Comparison of ENCODE assay signal across 9 cellular contexts in genomic region chr9:72149231-72149975, GRCh38. TPM values are rescaled to one million over a fixed set of nuclear protein-coding genes. Genes with fewer than 3 reads are reported as not detected.
A peak's percentile ranks its signal among the peaks of the same experiment; 100 is the strongest.
DNase-seq lines count a peak whose midpoint lies in the region; ATAC-seq, FAIRE-seq and TF ChIP-seq lines count a peak whose summit lies in the region.
"Had no signal": no experiment of that assay in that cellular context is flagged by ENCODE, and none has a peak within 500 bp of the region (broad histone marks: within the 10 kb centered on the region; RNA-seq: fewer than 3 reads in every experiment).

GDA (plus strand) TSS chr9:72149440; CDS start chr9:72149560, 120 bp downstream.

- peaks cover 27% of the 10 kb centered on the region for H3K27me3 ChIP-seq in GM23248 (replicated peaks; ENCODE audit: insufficient read depth)
- H3K27me3 ChIP-seq in HepG2 (ENCODE audit: control insufficient read depth in 1 of 2, insufficient read depth in 2 of 2, low read length in 2 of 2), result peaks cover 1 to 26% of the 10 kb centered on the region in 2 experiments; a peak in 3 of 5 replicates

- WGBS in A549 (ENCODE audit: missing lambda C conversion rate), result 2% methylated on average over 61 of the region's 70 CpGs
- 3 to 4% methylated on average over 63 to 64 of the region's 70 CpGs for WGBS in GM23248 (ENCODE audit: low coverage in 1 of 2, low lambda C conversion rate in 2 of 2, missing lambda C conversion rate in 2 of 2), 2 experiments
- 5% methylated on average over 25 of the region's 70 CpGs for WGBS in HepG2 (ENCODE audit: low lambda C conversion rate)

- H3K4me3 ChIP-seq in A549, result peak within 1 kb of the TSS; percentile 55
- 0 out of 2 replicates have a peak within 1 kb of the TSS, but pooled peaks have one; percentile 26 for H3K4me3 ChIP-seq in GM23248
- peak within 1 kb of the TSS in 2 of 3 experiments; percentile 45 to 70; a peak in 4 of 6 replicates for H3K4me3 ChIP-seq in HepG2 (replicated peaks in 1 of 3; ENCODE audit: insufficient read depth in 1 of 3, low read depth in 2 of 3, low read length in 3 of 3)

- peak; percentile 70 to 87 for ATAC-seq in A549
- ATAC-seq in HepG2, result peak; percentile 86
- no peak for ATAC-seq in GM19467 (IDR thresholded peaks at IDR 0.05; ENCODE audit: unreplicated experiment)
- no peak for ATAC-seq in GM21528 (IDR thresholded peaks at IDR 0.05; ENCODE audit: low FRiP score, unreplicated experiment)
- ATAC-seq in HG03108 (IDR thresholded peaks at IDR 0.05; ENCODE audit: unreplicated experiment), result no peak
- ATAC-seq: naive thymus-derived CD8-positive, alpha-beta T cell had no signal

- H2AFZ ChIP-seq in GM23248 (no peak within 1 kb of the TSS), HepG2 (ENCODE audit: low read length) (no peak within 1 kb of the TSS)

- TF ChIP-seq CTCF in A549 (IDR thresholded peaks at IDR 0.05) (no peak), HepG2 (CRISPR knock-in tag; IDR thresholded peaks at IDR 0.05) (peak; percentile 48)

- H3K9ac ChIP-seq in GM23248 (no peak within 1 kb of the TSS), HepG2 (ENCODE audit: insufficient read depth, low read depth, low read length) (peak within 1 kb of the TSS; percentile 2; the same call in 1 of the 2 replicates)

- H3K79me2 ChIP-seq in GM23248 (ENCODE audit: insufficient read depth) (no peaks in the 10 kb centered on the region), HepG2 (ENCODE audit: insufficient read depth, low read length) (no peaks in the 10 kb centered on the region)

- FAIRE-seq in A549 (lab: Jason Lieb, UNC), result no peak
- no peak for FAIRE-seq in HepG2 (lab: Jason Lieb, UNC)

- CTCF ChIA-PET in A549 (lab: Yijun Ruan, JAX), result no interaction called here
- CTCF ChIA-PET in HepG2 (lab: Yijun Ruan, JAX; ENCODE audit: low intra/inter-chr PET ratio, low total read pairs), result no interaction called here

- in situ Hi-C loops in GM23248 (cut with MboI) (no loop called here), HepG2 (cut with HindIII; ENCODE audit: extremely low pct_ligation_motif_present, low pct_unique_long_range_greater_than_20kb) (loop anchor here (25.0 kb wide), 1 partner anchor 112 kb away; no protein-coding TSS in a partner anchor)

- H3K36me3 ChIP-seq in GM23248 (ENCODE audit: low read depth) (no peaks in the 10 kb centered on the region), HepG2 (replicated peaks in 1 of 2; ENCODE audit: control insufficient read depth in 1 of 2, insufficient read depth in 2 of 2, low read length in 2 of 2) (no peaks in the 10 kb centered on the region)

- no TSS peak for BruUV-seq in HepG2 (replicated peaks; lab: Mats Ljungman, UMichigan)

- H3K27ac ChIP-seq in A549, result no peak within 1 kb of the TSS
- no peak within 1 kb of the TSS for H3K27ac ChIP-seq in GM23248
- H3K27ac ChIP-seq in HepG2 (ENCODE audit: extremely low read length, insufficient read depth, low read length), result no peak within 1 kb of the TSS

- H3K4me1 ChIP-seq in A549 (peaks cover 9% of the 10 kb centered on the region; the same call in 2 of the 3 replicates), GM23248 (ENCODE audit: insufficient read depth) (no peaks in the 10 kb centered on the region), HepG2 (ENCODE audit: insufficient read depth, low read length) (peaks cover 26% of the 10 kb centered on the region)

- TF ChIP-seq EP300 in A549 (IDR thresholded peaks at IDR 0.05) (no peak), HepG2 (IDR thresholded peaks at IDR 0.05; ENCODE audit: low read depth in 2 of 2, low read length in 2 of 2) (no peak), HepG2 (CRISPR knock-in tag; IDR thresholded peaks at IDR 0.05; ENCODE audit: borderline replicate concordance) (no peak)

- no peaks in the 10 kb centered on the region for H3F3A ChIP-seq in GM23248 (ENCODE audit: insufficient read depth)

- H3K4me2 ChIP-seq in A549 (peak within 1 kb of the TSS; percentile 96), GM23248 (ENCODE audit: unreplicated experiment) (no peak within 1 kb of the TSS), HepG2 (ENCODE audit: low read depth, low read length) (peak within 1 kb of the TSS; percentile 71)

- intact Hi-C loops in HepG2 (cut with micrococcal nuclease; ENCODE audit: unreplicated experiment), result no loop called here

- peak; percentile 10; the same call in 1 of the 2 replicates for TF ChIP-seq POLR2A in A549 (IDR thresholded peaks at IDR 0.05; ENCODE audit: low read length)
- TF ChIP-seq POLR2A in HepG2 (IDR thresholded peaks at IDR 0.05; ENCODE audit: insufficient read depth in 1 of 2, low read depth in 2 of 2, low read length in 2 of 2), result no peak

- H3K9me3 ChIP-seq in A549 (no peaks in the 10 kb centered on the region), GM23248 (ENCODE audit: low read depth) (no peaks in the 10 kb centered on the region), HepG2 (ENCODE audit: low read length) (no peaks in the 10 kb centered on the region)

- H4K20me1 ChIP-seq in GM23248 (ENCODE audit: insufficient read depth), result no peaks in the 10 kb centered on the region
- H4K20me1 ChIP-seq in HepG2 (ENCODE audit: insufficient read depth, low read length), result no peaks in the 10 kb centered on the region

- TF ChIP-seq RAD21 in A549 (conservative IDR thresholded peaks at IDR 0.05 in 1 of 2, IDR thresholded peaks at IDR 0.05 in 1 of 2) (no peak), HepG2 (CRISPR knock-in tag; IDR thresholded peaks at IDR 0.05) (peak; percentile 29; the same call in 1 of the 2 replicates)

- DNase-seq in A549 (ENCODE audit: low read depth in 1 of 2, low spot score in 1 of 2) (peak; percentile 40), GM23248 (peak; percentile 10), anterior cingulate cortex (lab: John Stamatoyannopoulos, UW) (peak in 31 of 58 donors; percentile 2 to 69 (median 23)), HepG2 (ENCODE audit: low spot score) (no peak), CD1c-positive myeloid dendritic cell (ENCODE audit: extremely low spot score) (no peak)

- POLR2A ChIA-PET in A549 (lab: Yijun Ruan, JAX) (no interaction called here), HepG2 (lab: Yijun Ruan, JAX) (no interaction called here)

- no peaks in the 10 kb centered on the region for H3K9me2 ChIP-seq in GM23248 (ENCODE audit: insufficient read depth)

TF ChIP-seq in A549, 52 proteins besides CTCF, POLR2A, EP300 and RAD21 (continues in another document):
- peak; percentile 82 for TF ChIP-seq HDAC2 (IDR thresholded peaks at IDR 0.05)
- no peak for TF ChIP-seq SREBF2 (IDR thresholded peaks at IDR 0.05)
- peak; percentile 83; the same call in 1 of the 2 replicates for TF ChIP-seq E2F6 (IDR thresholded peaks at IDR 0.05; ENCODE audit: borderline replicate concordance, low read depth)

TF ChIP-seq in HepG2, 621 proteins besides CTCF, POLR2A, EP300 and RAD21 (continues in another document):
- TF ChIP-seq MTF1 (CRISPR knock-in tag; IDR thresholded peaks at IDR 0.05), result no peak

RNA-seq across cellular contexts. Expression of gene GDA, which starts in this region (rescaled TPM):
- 1.0 and 1.2 TPM in 2 replicates for polyA plus RNA-seq in A549 (2011; rRNA removed)
- polyA plus RNA-seq in A549 (2012; cell fraction: cytosol; rRNA removed), result 0.10 and 0.12 TPM in 2 replicates
- polyA plus RNA-seq in A549 (2012; cell fraction: nucleus; rRNA removed), result 0.11 and 0.18 TPM in 2 replicates
- polyA plus RNA-seq in A549 (2017; fragmentation: RNase III; extraction: RNeasy Plus Mini Kit Qiagen cat#74134 plus additional on column Dnase treatment), result 0.23 to 0.33 TPM (median 0.30 TPM) in 3 replicates
- polyA minus RNA-seq in A549 (2011; rRNA and poly(A)+ RNA removed), result 0.73 and 0.74 TPM in 2 replicates
- total RNA-seq in GM23248 (2014; rRNA removed; shearing (Covaris generic)), result not detected in 2 replicates
- not detected in 2 replicates for polyA plus RNA-seq in GM23248 (2016; fragmentation: Nextera tagmentation; extraction: Ambion mirVana)
- 0.15 and 0.21 TPM in 2 replicates for total RNA-seq in HepG2 (2016; rRNA removed; fragmentation: Illumina TruSeq; extraction: Trizol)
- not detected in 2 replicates for total RNA-seq in HepG2 (2016; cell fraction: cytosol; rRNA removed; fragmentation: Illumina TruSeq; extraction: Trizol; ENCODE audit: low read depth)
- 0.15 and 0.19 TPM in 2 replicates for total RNA-seq in HepG2 (2016; cell fraction: insoluble cytoplasmic fraction; rRNA removed; fragmentation: Illumina TruSeq; extraction: Trizol)
- total RNA-seq in HepG2 (2016; cell fraction: membrane; rRNA removed; fragmentation: Illumina TruSeq; extraction: Trizol), result 0.09 TPM in 1 of 2 replicates, not detected in the other
- total RNA-seq in HepG2 (2016; cell fraction: nucleus; rRNA removed; fragmentation: Illumina TruSeq; extraction: Trizol), result 0.31 TPM in 1 of 2 replicates, not detected in the other
- polyA plus RNA-seq in HepG2 (2011; rRNA removed), result 0.99 and 1.5 TPM in 2 replicates
- 0.28 and 0.67 TPM in 2 replicates for polyA plus RNA-seq in HepG2 (2011; cell fraction: cytosol; rRNA removed)
- polyA plus RNA-seq in HepG2 (2011; cell fraction: nucleus; rRNA removed), result 1.0 and 1.9 TPM in 2 replicates
- polyA plus RNA-seq in HepG2 (2012), result 0.93 and 1.2 TPM in 2 replicates
- polyA plus RNA-seq in HepG2 (2016; cell fraction: cytosol; fragmentation: Illumina TruSeq; extraction: Trizol; ENCODE audit: low read depth), result not detected in 2 replicates
- 0.12 and 0.17 TPM in 2 replicates for polyA plus RNA-seq in HepG2 (2016; cell fraction: insoluble cytoplasmic fraction; fragmentation: Illumina TruSeq; extraction: Trizol; ENCODE audit: low read depth)
- not detected in 2 replicates for polyA plus RNA-seq in HepG2 (2016; cell fraction: membrane; fragmentation: Illumina TruSeq; extraction: Trizol; ENCODE audit: low read depth)
- 0.25 and 0.31 TPM in 2 replicates for polyA plus RNA-seq in HepG2 (2016; cell fraction: nucleus; fragmentation: Illumina TruSeq; extraction: Trizol; ENCODE audit: insufficient read depth, low read depth)
- polyA minus RNA-seq in HepG2 (2011; rRNA and poly(A)+ RNA removed; ENCODE audit: low replicate concordance), result 0.94 and 75.0 TPM in 2 replicates
- 1.1 and 2.5 TPM in 2 replicates for polyA minus RNA-seq in HepG2 (2011; cell fraction: cytosol; rRNA and poly(A)+ RNA removed)
- 3.5 and 4.4 TPM in 2 replicates for polyA minus RNA-seq in HepG2 (2011; cell fraction: nucleus; rRNA and poly(A)+ RNA removed)
- total RNA-seq: naive thymus-derived CD8-positive, alpha-beta T cell had no signal
- polyA plus RNA-seq: naive thymus-derived CD8-positive, alpha-beta T cell had no signal

Comparison
In these comparisons a context has a peak if more than half of its experiments do, and no peak if none do; other contexts are left out.
1. Peak in DNase-seq and H3K4me3 ChIP-seq in GM23248; RNA of the gene not detected or under 1 TPM.
2. ATAC-seq: peak in A549 (2 of 2) and HepG2 (single experiment); none in GM19467 (single experiment), GM21528 (single experiment) and HG03108 (single experiment).
3. DNase-seq: peak in A549 (2 of 2) and anterior cingulate cortex (31 of 58); none in HepG2 (single experiment) and CD1c-positive myeloid dendritic cell (single experiment).
4. Of the 38 proteins assayed by ChIP-seq in both HepG2 and A549: peak only in HepG2: BCL3, CTCF, FOSL2, HMGXB4, MYC, PHF8 and 2 more; only in A549: POLR2A; in both: HDAC2 and MAX; in neither: 25; mixed calls (peak in some experiments, not most) for 2.
5. Peak in every context shown above with its lines, with median percentiles within 50 percentile points of each other: H3K4me3 ChIP-seq.